14 cellular contexts compared by ENCODE assay signal in genomic region chr6:144678844-144679243, GRCh38.
DNase-seq lines count a peak whose midpoint lies in the region; ATAC-seq and TF ChIP-seq lines count a peak whose summit lies in the region.
"Had no signal": no experiment of that assay in that cellular context is flagged by ENCODE, and none has a peak within 500 bp of the region (broad histone marks: within the 10 kb centered on the region; RNA-seq: fewer than 3 reads in every experiment).

No MANE protein-coding gene starts in this region.

- H3K27me3 ChIP-seq in gastroesophageal sphincter (no peaks in the 10 kb centered on the region), subcutaneous abdominal adipose tissue (ENCODE audit: control insufficient read depth in 5 of 5, insufficient read depth in 4 of 5, low read length in 5 of 5) (no peaks in the 10 kb centered on the region)
- H3K27me3 ChIP-seq: spleen, upper lobe of left lung had no signal

- WGBS in gastroesophageal sphincter (ENCODE audit: low coverage in 1 of 2), 2 donors, result 11 to 18% methylated on average over 1 of the region's 1 CpG

- no peaks in the 10 kb centered on the region for H3K36me3 ChIP-seq in gastroesophageal sphincter
- H3K36me3 ChIP-seq in subcutaneous abdominal adipose tissue (ENCODE audit: control insufficient read depth in 5 of 5, insufficient read depth in 5 of 5, low read length in 5 of 5), result peaks cover 0 to 16% (median 8%) of the 10 kb centered on the region in 5 donors

- peaks cover 14% of the 10 kb centered on the region for H3K4me1 Mint-ChIP-seq in activated naive CD8-positive, alpha-beta T cell (ENCODE audit: low read depth)
- H3K4me1 Mint-ChIP-seq in activated naive CD8-positive, alpha-beta T cell treated with anti-CD3 and anti-CD28 coated beads for 36 hours, result peaks cover 11% of the 10 kb centered on the region

- TF ChIP-seq CTCF in gastroesophageal sphincter (IDR thresholded peaks at IDR 0.05), result no peak

- peaks cover 0 to 9% (median under 1%) of the 10 kb centered on the region in 3 donors for H3K9me3 ChIP-seq in gastroesophageal sphincter
- H3K9me3 ChIP-seq in subcutaneous abdominal adipose tissue (ENCODE audit: control insufficient read depth in 5 of 5, low read length in 5 of 5), result peaks cover 0 to 5% (median under 1%) of the 10 kb centered on the region in 5 donors

- H3K4me1 ChIP-seq in gastroesophageal sphincter (peaks cover 2 to 56% (median 5%) of the 10 kb centered on the region in 3 donors), subcutaneous abdominal adipose tissue (ENCODE audit: control insufficient read depth in 5 of 5, insufficient read depth in 5 of 5, low read length in 5 of 5) (peaks cover 0 to 27% (median 22%) of the 10 kb centered on the region in 5 donors)

- no peak for TF ChIP-seq EP300 in gastroesophageal sphincter (IDR thresholded peaks at IDR 0.05)

- H3K9ac ChIP-seq in subcutaneous abdominal adipose tissue (ENCODE audit: low read length in 5 of 5), result no peak overlapping the region

- intact Hi-C loops in left colon (cut with DNase I, micrococcal nuclease), result no loop called here

- H3K4me3 ChIP-seq in gastroesophageal sphincter (no peak overlapping the region), subcutaneous abdominal adipose tissue (ENCODE audit: low read depth in 1 of 5, low read length in 5 of 5) (no peak overlapping the region)
- H3K4me3 ChIP-seq: spleen, upper lobe of left lung had no signal

- no peak for TF ChIP-seq POLR2A in gastroesophageal sphincter (IDR thresholded peaks at IDR 0.05)

- peak overlapping the region in 2 of 4 donors; percentile 3 to 31 for H3K27ac ChIP-seq in gastroesophageal sphincter
- H3K27ac ChIP-seq in subcutaneous abdominal adipose tissue (ENCODE audit: low read depth, low read length), result peak overlapping the region; percentile 56

- H3K27ac Mint-ChIP-seq in activated naive CD8-positive, alpha-beta T cell, result peak overlapping the region; percentile 46
- H3K27ac Mint-ChIP-seq in activated naive CD8-positive, alpha-beta T cell treated with anti-CD3 and anti-CD28 coated beads for 36 hours, result no peak overlapping the region
- H3K27ac Mint-ChIP-seq: activated naive CD8-positive, alpha-beta T cell treated with anti-CD3 and anti-CD28 coated beads, Interleukin-2, amount 10 ng/mL, durations not matched to agents 7 days and 5 days had no signal

- no peak overlapping the region for H3K4me3 Mint-ChIP-seq in activated naive CD8-positive, alpha-beta T cell
- H3K4me3 Mint-ChIP-seq in activated naive CD8-positive, alpha-beta T cell treated with anti-CD3 and anti-CD28 coated beads for 36 hours, result no peak overlapping the region
- H3K4me3 Mint-ChIP-seq: activated naive CD8-positive, alpha-beta T cell treated with anti-CD3 and anti-CD28 coated beads, Interleukin-2, amount 10 ng/mL, durations not matched to agents 7 days and 5 days; natural killer cell had no signal

- no peaks in the 10 kb centered on the region for H3K27me3 Mint-ChIP-seq in activated naive CD8-positive, alpha-beta T cell
- no peaks in the 10 kb centered on the region for H3K27me3 Mint-ChIP-seq in activated naive CD8-positive, alpha-beta T cell treated with anti-CD3 and anti-CD28 coated beads for 36 hours
- H3K27me3 Mint-ChIP-seq: activated naive CD8-positive, alpha-beta T cell treated with anti-CD3 and anti-CD28 coated beads, Interleukin-2, amount 10 ng/mL, durations not matched to agents 7 days and 5 days had no signal

- peaks cover 41% of the 10 kb centered on the region for H3K36me3 Mint-ChIP-seq in activated naive CD8-positive, alpha-beta T cell
- peaks cover 48% of the 10 kb centered on the region for H3K36me3 Mint-ChIP-seq in activated naive CD8-positive, alpha-beta T cell treated with anti-CD3 and anti-CD28 coated beads for 36 hours

- peaks cover under 1% of the 10 kb centered on the region for H3K9me3 Mint-ChIP-seq in activated naive CD8-positive, alpha-beta T cell (ENCODE audit: low read depth)
- H3K9me3 Mint-ChIP-seq in activated naive CD8-positive, alpha-beta T cell treated with anti-CD3 and anti-CD28 coated beads for 36 hours, result peaks cover 9% of the 10 kb centered on the region

- no peak for DNase-seq in activated naive CD8-positive, alpha-beta T cell treated with anti-CD3 and anti-CD28 coated beads for 36 hours
- peak; percentile 61 for DNase-seq in amniotic epithelial cell (ENCODE audit: low read depth)
- no peak for DNase-seq in cerebellar cortex (ENCODE audit: low spot score)
- DNase-seq in left colon, result no peak
- no peak for DNase-seq in effector CD4-positive, alpha-beta T cell
- DNase-seq: activated naive CD8-positive, alpha-beta T cell treated with anti-CD3 and anti-CD28 coated beads, Interleukin-2, amount 10 ng/mL, durations not matched to agents 7 days and 5 days; natural killer cell; NCI-H1694; NCI-H526 treated with DMSO at 0.1 percent for 48 hours; spleen; upper lobe of left lung had no signal

- ATAC-seq in gastroesophageal sphincter (peak; percentile 60), left colon (no peak)
- ATAC-seq: natural killer cell had no signal
